In genomic region chrX:151825927-151826471, GRCh38 we compare ENCODE assay signal across 12 cellular contexts.
A peak's percentile ranks its signal among the peaks of the same experiment; 100 is the strongest.
DNase-seq lines count a peak whose midpoint lies in the region; ATAC-seq and TF ChIP-seq lines count a peak whose summit lies in the region.
"Had no signal": no experiment of that assay in that cellular context is flagged by ENCODE, and none has a peak within 500 bp of the region (broad histone marks: within the 10 kb centered on the region; RNA-seq: fewer than 3 reads in every experiment).

No MANE protein-coding gene starts in this region.

- no peak overlapping the region for H3K27ac ChIP-seq in 22Rv1
- H3K27ac ChIP-seq: neutrophil had no signal

- no peak for ATAC-seq in GM19035 (IDR thresholded peaks at IDR 0.05; ENCODE audit: unreplicated experiment)
- ATAC-seq: activated T-cell treated with anti-CD3 and anti-CD28 coated beads, Interleukin-2, amount 50 U/mL, for 4 hours had no signal

- H3K4me3 Mint-ChIP-seq in HFFc6 (no peak overlapping the region), brain (no peak overlapping the region)
- H3K4me3 Mint-ChIP-seq: activated T-cell treated with anti-CD3 and anti-CD28 coated beads, Interleukin-2, amount 50 U/mL, for 4 hours; CD4-positive, CD25-positive, alpha-beta regulatory T cell had no signal

- no peaks in the 10 kb centered on the region for H3K27me3 ChIP-seq in kidney epithelial cell (ENCODE audit: control insufficient read depth, insufficient read depth, low read length)
- H3K27me3 ChIP-seq: neutrophil had no signal

- no peaks in the 10 kb centered on the region for H3K36me3 Mint-ChIP-seq in HFFc6 (ENCODE audit: low read depth)
- H3K36me3 Mint-ChIP-seq in brain, result no peaks in the 10 kb centered on the region
- H3K36me3 Mint-ChIP-seq: CD4-positive, CD25-positive, alpha-beta regulatory T cell had no signal

- H3K36me3 ChIP-seq in kidney epithelial cell (ENCODE audit: control insufficient read depth, insufficient read depth, low read length), result no peaks in the 10 kb centered on the region
- H3K36me3 ChIP-seq: neutrophil had no signal

- peak; percentile 17; the same call in 1 of the 2 replicates for TF ChIP-seq CTCF in 22Rv1 (IDR thresholded peaks at IDR 0.05)
- TF ChIP-seq CTCF in HFFc6 (IDR thresholded peaks at IDR 0.05), result peak; percentile 33; the same call in 1 of the 2 replicates
- no peak for TF ChIP-seq CTCF in brain (conservative IDR thresholded peaks at IDR 0.05)
- TF ChIP-seq CTCF in kidney epithelial cell (IDR thresholded peaks at IDR 0.05; ENCODE audit: insufficient read depth, low read length, poor library complexity, severe bottlenecking), result no peak

- H3K27me3 Mint-ChIP-seq in HFFc6 (ENCODE audit: insufficient read depth) (no peaks in the 10 kb centered on the region), brain (no peaks in the 10 kb centered on the region)
- H3K27me3 Mint-ChIP-seq: CD4-positive, CD25-positive, alpha-beta regulatory T cell had no signal

- no peaks in the 10 kb centered on the region; the same call in 1 of the 2 replicates for H3K4me1 Mint-ChIP-seq in HFFc6 (ENCODE audit: low read depth)
- peaks cover 25% of the 10 kb centered on the region for H3K4me1 Mint-ChIP-seq in brain
- H3K4me1 Mint-ChIP-seq: CD4-positive, CD25-positive, alpha-beta regulatory T cell had no signal

- no peak overlapping the region for H3K4me3 ChIP-seq in kidney epithelial cell (ENCODE audit: low read depth, low read length)

- DNase-seq in HFFc6, result peak; percentile 82
- peak; percentile 10 for DNase-seq in kidney epithelial cell (ENCODE audit: low read depth)
- DNase-seq in DMS114 treated with DMSO at 0.1 percent for 48 hours (lab: John Stamatoyannopoulos, UW; ENCODE audit: unreplicated experiment), result no peak
- DNase-seq in OCI-M2 (lab: John Stamatoyannopoulos, UW; ENCODE audit: unreplicated experiment), result no peak
- no peak for DNase-seq in NCI-H1436 treated with DMSO at 0.1 percent for 48 hours (lab: John Stamatoyannopoulos, UW)
- DNase-seq: activated T-cell treated with anti-CD3 and anti-CD28 coated beads, Interleukin-2, amount 50 U/mL, for 4 hours; CD4-positive, CD25-positive, alpha-beta regulatory T cell; erythroblast had no signal

- H3K27ac Mint-ChIP-seq in HFFc6, result peak overlapping the region; percentile 89
- peak overlapping the region in 4 of 5 experiments; percentile 13 to 74 (median 41) for H3K27ac Mint-ChIP-seq in brain
- H3K27ac Mint-ChIP-seq: CD4-positive, CD25-positive, alpha-beta regulatory T cell had no signal

- H3K9me3 Mint-ChIP-seq in HFFc6 (no peaks in the 10 kb centered on the region; the same call in 1 of the 2 replicates), brain (peaks cover 0 to 3% (median 0%) of the 10 kb centered on the region in 5 experiments)
- H3K9me3 Mint-ChIP-seq: activated T-cell treated with anti-CD3 and anti-CD28 coated beads, Interleukin-2, amount 50 U/mL, for 4 hours; CD4-positive, CD25-positive, alpha-beta regulatory T cell had no signal

Comparison
In these comparisons a context has a peak if more than half of its experiments do, and no peak if none do; other contexts are left out.
1. CTCF ChIP-seq: peak in 22Rv1 (single experiment) and HFFc6 (single experiment); none in brain (0 of 2) and kidney epithelial cell (single experiment).
2. DNase-seq: peak in HFFc6 (single experiment) and kidney epithelial cell (single experiment); none in DMS114 treated with DMSO at 0.1 percent for 48 hours (single experiment), OCI-M2 (single experiment) and NCI-H1436 treated with DMSO at 0.1 percent for 48 hours (single experiment).